Comparison of ENCODE assay signal across 14 cellular contexts in the genomic region with DNA sequence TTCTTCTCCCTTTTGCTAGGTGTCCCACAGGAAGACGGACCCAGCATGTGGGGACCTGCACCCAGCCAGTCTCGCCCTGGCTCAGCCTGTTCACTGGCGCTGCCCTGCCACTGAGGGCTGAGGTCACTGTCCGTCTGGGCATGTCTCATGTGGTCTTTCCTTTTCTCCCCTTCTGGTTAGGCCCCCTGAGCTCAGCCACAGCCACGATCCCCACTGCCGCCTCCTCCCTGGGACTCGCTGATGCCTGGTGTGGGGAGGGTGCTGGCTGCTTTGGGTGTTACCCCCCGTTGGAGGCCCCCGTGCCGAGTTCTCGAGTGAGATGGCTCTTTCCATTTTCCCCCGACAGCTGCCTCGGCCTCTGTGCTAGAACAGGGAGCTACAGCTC. TPM values are rescaled to one million over a fixed set of nuclear protein-coding genes. Genes with fewer than 3 reads are reported as not detected.
DNase-seq lines count a peak whose midpoint lies in the region; ATAC-seq and TF ChIP-seq lines count a peak whose summit lies in the region.
"Had no signal": no experiment of that assay in that cellular context is flagged by ENCODE, and none has a peak within 500 bp of the region (broad histone marks: within the 10 kb centered on the region; RNA-seq: fewer than 3 reads in every experiment).

No MANE protein-coding gene starts in this region.

- intact Hi-C loops in upper lobe of right lung (cut with DNase I), result no loop called here

- peaks cover 6% of the 10 kb centered on the region for H3K27me3 Mint-ChIP-seq in activated CD8-positive, alpha-beta memory T cell treated with anti-CD3 and anti-CD28 coated beads, Interleukin-2, amount 10 ng/mL, durations not matched to agents 7 days and 5 days
- peaks cover 0 to 3% of the 10 kb centered on the region in 2 donors for H3K27me3 Mint-ChIP-seq in natural killer cell treated with Interleukin-12 subunit alpha and Interleukin-12 subunit beta and Interleukin-15 and Interleukin-18, amount 100 ng/mL, for 72 hours

- H3K4me1 ChIP-seq in upper lobe of right lung, result peaks cover 19% of the 10 kb centered on the region

- DNase-seq in activated CD8-positive, alpha-beta memory T cell treated with anti-CD3 and anti-CD28 coated beads, Interleukin-2, amount 10 ng/mL, durations not matched to agents 7 days and 5 days, result no peak
- DNase-seq in activated CD8-positive, alpha-beta memory T cell treated with anti-CD3 and anti-CD28 coated beads, Interleukin-2, amount 50 U/mL, for 4 hours, result no peak
- peak; percentile 39 for DNase-seq in epithelial cell of esophagus (ENCODE audit: low read depth)
- no peak for DNase-seq in natural killer cell treated with Interleukin-12 subunit alpha and Interleukin-12 subunit beta and Interleukin-15 and Interleukin-18, amount 100 ng/mL, for 72 hours (ENCODE audit: low spot score)
- no peak for DNase-seq in upper lobe of right lung
- DNase-seq: activated effector memory CD4-positive, alpha-beta T cell treated with Interleukin-2 at 50 U/mL for 16 hours; NCI-H774; occipital lobe; SJCRH30; stimulated activated CD4-positive, alpha-beta T cell treated with anti-CD3 and anti-CD28 coated beads, Interleukin-2, amount 100 ng/mL, for 24 hours; stimulated activated naive CD4-positive, alpha-beta T cell had no signal

- peaks cover 10% of the 10 kb centered on the region for H3K4me1 Mint-ChIP-seq in activated CD8-positive, alpha-beta memory T cell treated with anti-CD3 and anti-CD28 coated beads, Interleukin-2, amount 10 ng/mL, durations not matched to agents 7 days and 5 days
- H3K4me1 Mint-ChIP-seq in natural killer cell treated with Interleukin-12 subunit alpha and Interleukin-12 subunit beta and Interleukin-15 and Interleukin-18, amount 100 ng/mL, for 72 hours (ENCODE audit: low read depth in 2 of 2), result peaks cover 16 to 17% of the 10 kb centered on the region in 2 donors

- H3K4me3 Mint-ChIP-seq in activated CD8-positive, alpha-beta memory T cell treated with anti-CD3 and anti-CD28 coated beads, Interleukin-2, amount 10 ng/mL, durations not matched to agents 7 days and 5 days, result no peak overlapping the region
- no peak overlapping the region for H3K4me3 Mint-ChIP-seq in natural killer cell treated with Interleukin-12 subunit alpha and Interleukin-12 subunit beta and Interleukin-15 and Interleukin-18, amount 100 ng/mL, for 72 hours

- H3K9me3 ChIP-seq in upper lobe of right lung, result no peaks in the 10 kb centered on the region
- H3K9me3 ChIP-seq: SJCRH30 had no signal

- no peaks in the 10 kb centered on the region for H3K9me3 Mint-ChIP-seq in activated CD8-positive, alpha-beta memory T cell treated with anti-CD3 and anti-CD28 coated beads, Interleukin-2, amount 10 ng/mL, durations not matched to agents 7 days and 5 days (ENCODE audit: low read depth)
- H3K9me3 Mint-ChIP-seq in natural killer cell treated with Interleukin-12 subunit alpha and Interleukin-12 subunit beta and Interleukin-15 and Interleukin-18, amount 100 ng/mL, for 72 hours, result no peaks in the 10 kb centered on the region

- no peaks in the 10 kb centered on the region for H3K27me3 ChIP-seq in upper lobe of right lung
- H3K27me3 ChIP-seq: SJCRH30 had no signal

- CTCF ChIA-PET in activated CD8-positive, alpha-beta memory T cell treated with anti-CD3 and anti-CD28 coated beads, Interleukin-2, amount 10 ng/mL, durations not matched to agents 7 days and 5 days (lab: Charles Lee), result interaction anchor here (1.0 to 2.0 kb wide), 2 partner anchors 32 to 40 kb away, joined by 3 to 5 read pairs; no protein-coding TSS in a partner anchor

- peaks cover 2% of the 10 kb centered on the region for H3K36me3 Mint-ChIP-seq in activated CD8-positive, alpha-beta memory T cell treated with anti-CD3 and anti-CD28 coated beads, Interleukin-2, amount 10 ng/mL, durations not matched to agents 7 days and 5 days
- peaks cover 2% of the 10 kb centered on the region for H3K36me3 Mint-ChIP-seq in natural killer cell treated with Interleukin-12 subunit alpha and Interleukin-12 subunit beta and Interleukin-15 and Interleukin-18, amount 100 ng/mL, for 72 hours

- H3K27ac ChIP-seq in upper lobe of right lung, result peak overlapping the region; percentile 77

- peak; percentile 9 for ATAC-seq in activated CD8-positive, alpha-beta memory T cell treated with anti-CD3 and anti-CD28 coated beads, Interleukin-2, amount 10 ng/mL, durations not matched to agents 7 days and 5 days
- ATAC-seq in natural killer cell treated with Interleukin-12 subunit alpha and Interleukin-12 subunit beta and Interleukin-15 and Interleukin-18, amount 100 ng/mL, for 72 hours, result peak; percentile 35 to 44
- ATAC-seq in upper lobe of right lung, result no peak
- no peak for ATAC-seq in HG02884 (IDR thresholded peaks at IDR 0.05; ENCODE audit: unreplicated experiment)
- no peak for ATAC-seq in GM18502 (IDR thresholded peaks at IDR 0.05; ENCODE audit: poor library complexity, unreplicated experiment)
- no peak for ATAC-seq in HG02798 (IDR thresholded peaks at IDR 0.05; ENCODE audit: poor library complexity, unreplicated experiment)

- TF ChIP-seq CTCF in epithelial cell of esophagus (IDR thresholded peaks at IDR 0.05; ENCODE audit: insufficient read depth, low read depth, low read length, missing control alignments), result no peak
- TF ChIP-seq CTCF in upper lobe of right lung (IDR thresholded peaks at IDR 0.05), result no peak

- no peak overlapping the region for H3K27ac Mint-ChIP-seq in activated CD8-positive, alpha-beta memory T cell treated with anti-CD3 and anti-CD28 coated beads, Interleukin-2, amount 10 ng/mL, durations not matched to agents 7 days and 5 days
- H3K27ac Mint-ChIP-seq in natural killer cell treated with Interleukin-12 subunit alpha and Interleukin-12 subunit beta and Interleukin-15 and Interleukin-18, amount 100 ng/mL, for 72 hours, result no peak overlapping the region

- H3K4me3 ChIP-seq in epithelial cell of esophagus (ENCODE audit: low read length) (no peak overlapping the region), upper lobe of right lung (no peak overlapping the region)

- H3K36me3 ChIP-seq in upper lobe of right lung, result peaks cover 16% of the 10 kb centered on the region
- H3K36me3 ChIP-seq: SJCRH30 had no signal

RNA-seq across cellular contexts. Expression of a gene that starts 14.8 kb away (rescaled TPM):
- 1 to 10 TPM; 6.6 to 6.7 TPM for total RNA-seq in activated CD8-positive, alpha-beta memory T cell treated with anti-CD3 and anti-CD28 coated beads, Interleukin-2, amount 10 ng/mL, durations not matched to agents 7 days and 5 days
- 1 to 10 TPM; 4.1 to 5.9 TPM for total RNA-seq in natural killer cell treated with Interleukin-12 subunit alpha and Interleukin-12 subunit beta and Interleukin-15 and Interleukin-18, amount 100 ng/mL, for 72 hours
- total RNA-seq in upper lobe of right lung, result 7.8 TPM

RNA-seq across cellular contexts. Expression of a gene that starts 49.9 kb away (rescaled TPM):
- total RNA-seq in activated CD8-positive, alpha-beta memory T cell treated with anti-CD3 and anti-CD28 coated beads, Interleukin-2, amount 10 ng/mL, durations not matched to agents 7 days and 5 days, result 10 to 100 TPM; 64.6 to 87.0 TPM
- total RNA-seq in natural killer cell treated with Interleukin-12 subunit alpha and Interleukin-12 subunit beta and Interleukin-15 and Interleukin-18, amount 100 ng/mL, for 72 hours, result 10 to 100 TPM; 57.6 to 81.1 TPM
- 55.5 TPM for total RNA-seq in upper lobe of right lung

RNA-seq across cellular contexts. Expression of a gene that starts 59.6 kb away (rescaled TPM):
- under 1 TPM in 1 of 2 experiments, not detected in 1; 0.45 TPM for total RNA-seq in activated CD8-positive, alpha-beta memory T cell treated with anti-CD3 and anti-CD28 coated beads, Interleukin-2, amount 10 ng/mL, durations not matched to agents 7 days and 5 days
- total RNA-seq in natural killer cell treated with Interleukin-12 subunit alpha and Interleukin-12 subunit beta and Interleukin-15 and Interleukin-18, amount 100 ng/mL, for 72 hours, result not detected
- 1.1 TPM for total RNA-seq in upper lobe of right lung

Comparison
In these comparisons a context has a peak if more than half of its experiments do, and no peak if none do; other contexts are left out.
1. ATAC-seq: peak in activated CD8-positive, alpha-beta memory T cell treated with anti-CD3 and anti-CD28 coated beads, Interleukin-2, amount 10 ng/mL, durations not matched to agents 7 days and 5 days (single experiment) and natural killer cell treated with Interleukin-12 subunit alpha and Interleukin-12 subunit beta and Interleukin-15 and Interleukin-18, amount 100 ng/mL, for 72 hours (2 of 2); none in upper lobe of right lung (single experiment), HG02884 (single experiment), GM18502 (single experiment) and HG02798 (single experiment).